In genomic region chr7:90351987-90352386, GRCh38 we compare ENCODE assay signal across 1 cellular context.
TF ChIP-seq lines count a peak whose summit lies in the region.

No MANE protein-coding gene starts in this region.

TF ChIP-seq in GM12878, 131 proteins besides CTCF, POLR2A, EP300 and RAD21:
- TF ChIP-seq SUPT20H (IDR thresholded peaks at IDR 0.05; ENCODE audit: borderline replicate concordance, control insufficient read depth, low read depth, low read length) (no peak), NKRF (conservative IDR thresholded peaks at IDR 0.05) (no peak), MYB (IDR thresholded peaks at IDR 0.05; ENCODE audit: borderline replicate concordance, low read depth, low read length) (no peak), REST (IDR thresholded peaks at IDR 0.05; ENCODE audit: low read depth, low read length) (no peak), STAT3 (IDR thresholded peaks at IDR 0.05; ENCODE audit: low read depth, low read length) (no peak), KLF5 (IDR thresholded peaks at IDR 0.05; ENCODE audit: partially characterized antibody) (no peak), BRCA1 (IDR thresholded peaks at IDR 0.05; ENCODE audit: low read depth, low read length) (no peak), RUNX3 (IDR thresholded peaks at IDR 0.05; ENCODE audit: low read length) (no peak), BCLAF1 (IDR thresholded peaks at IDR 0.05) (no peak), TBL1XR1 (IDR thresholded peaks at IDR 0.05; ENCODE audit: low read depth, low read length) (no peak), ZNF217 (IDR thresholded peaks at IDR 0.05) (no peak), PAX5 (IDR thresholded peaks at IDR 0.05; ENCODE audit: borderline replicate concordance, low read depth, low read length) (no peak), HDGF (IDR thresholded peaks at IDR 0.05) (no peak), IKZF2 (IDR thresholded peaks at IDR 0.05) (no peak), CBFB (IDR thresholded peaks at IDR 0.05; ENCODE audit: low read depth) (no peak), YY1 (IDR thresholded peaks at IDR 0.05; ENCODE audit: low read depth, low read length) (no peak), PAX8 (IDR thresholded peaks at IDR 0.05) (no peak), NFIC (IDR thresholded peaks at IDR 0.05; ENCODE audit: low read depth, low read length) (no peak), PBX3 (IDR thresholded peaks at IDR 0.05; ENCODE audit: insufficient replicate concordance, low read depth, low read length) (no peak)
